ENCODE assay signal across 14 cellular contexts in the genomic region with DNA sequence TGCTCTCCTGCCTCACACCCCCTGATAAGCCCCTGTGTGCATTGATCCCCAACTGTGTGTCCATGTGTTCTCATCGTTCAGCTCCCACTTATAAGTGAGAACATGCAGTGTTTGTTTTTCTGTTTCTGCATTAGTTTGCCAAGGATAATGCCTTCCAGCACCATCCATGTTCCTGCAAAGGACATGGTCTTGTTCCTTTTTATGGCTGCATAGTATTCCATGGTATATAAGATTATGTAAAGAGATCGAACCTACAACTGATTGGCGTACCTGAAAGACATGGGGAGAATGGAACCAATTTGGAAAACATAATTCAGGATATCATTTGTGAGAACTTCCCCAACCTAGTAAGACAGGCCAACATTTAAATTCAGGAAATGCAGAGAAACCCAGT. TPM values are rescaled to one million over a fixed set of nuclear protein-coding genes. Genes with fewer than 3 reads are reported as not detected.
DNase-seq lines count a peak whose midpoint lies in the region; ATAC-seq, FAIRE-seq and TF ChIP-seq lines count a peak whose summit lies in the region.
"Had no signal": no experiment of that assay in that cellular context is flagged by ENCODE, and none has a peak within 500 bp of the region (broad histone marks: within the 10 kb centered on the region; RNA-seq: fewer than 3 reads in every experiment).

No MANE protein-coding gene starts in this region.

- intact Hi-C loops in heart right ventricle (cut with DNase I) (no loop called here), Right ventricle myocardium inferior (cut with DNase I) (loop anchor here (5.0 kb wide), 1 partner anchor 34 kb away; a partner anchor contains a TSS), right lobe of liver (cut with DNase I) (no loop called here), upper lobe of right lung (cut with DNase I) (no loop called here)

- H3K9ac ChIP-seq in adipocyte (ENCODE audit: low read length) = no peak overlapping the region
- H3K9ac ChIP-seq: BLaER1 had no signal

- H3K27me3 ChIP-seq in heart right ventricle = no peaks in the 10 kb centered on the region
- H3K27me3 ChIP-seq in adipocyte (replicated peaks; ENCODE audit: control insufficient read depth, insufficient read depth, low read length) = no peaks in the 10 kb centered on the region
- no peaks in the 10 kb centered on the region for H3K27me3 ChIP-seq in right lobe of liver
- no peaks in the 10 kb centered on the region for H3K27me3 ChIP-seq in upper lobe of right lung
- H3K27me3 ChIP-seq: BLaER1 had no signal

- peak overlapping the region in 7 of 10 donors; percentile 26 to 83 (median 78) for H3K27ac ChIP-seq in heart right ventricle
- peak overlapping the region in 2 of 3 donors; percentile 26 to 52 for H3K27ac ChIP-seq in right lobe of liver
- peak overlapping the region; percentile 38 for H3K27ac ChIP-seq in upper lobe of right lung
- H3K27ac ChIP-seq: BLaER1, epithelial cell of prostate had no signal

- no peaks in the 10 kb centered on the region for H3K36me3 ChIP-seq in heart right ventricle
- no peaks in the 10 kb centered on the region for H3K36me3 ChIP-seq in adipocyte (ENCODE audit: control insufficient read depth, insufficient read depth, low read length, severe bottlenecking)
- no peaks in the 10 kb centered on the region for H3K36me3 ChIP-seq in right lobe of liver
- no peaks in the 10 kb centered on the region for H3K36me3 ChIP-seq in upper lobe of right lung

- no peak for TF ChIP-seq CTCF in heart right ventricle (IDR thresholded peaks at IDR 0.05)
- no peak for TF ChIP-seq CTCF in right lobe of liver (IDR thresholded peaks at IDR 0.05)
- no peak for TF ChIP-seq CTCF in upper lobe of right lung (IDR thresholded peaks at IDR 0.05)

- no peak for DNase-seq in heart right ventricle
- DNase-seq in Right ventricle myocardium inferior (ENCODE audit: missing footprints) = no peak
- DNase-seq in adipocyte (ENCODE audit: low read depth) = no peak
- no peak for DNase-seq in right lobe of liver
- no peak for DNase-seq in upper lobe of right lung
- no peak for DNase-seq in RCC 7860 (ENCODE audit: low spot score)
- DNase-seq in medulla oblongata (ENCODE audit: extremely low spot score) = no peak
- DNase-seq: left colon, NCI-H146 had no signal

- WGBS in heart right ventricle, 2 donors = 88 to 94% methylated on average over 3 of the region's 3 CpGs
- WGBS in right lobe of liver (ENCODE audit: insufficient coverage, low coverage, low lambda C conversion rate, missing lambda C conversion rate) = 82% methylated on average over 3 of the region's 3 CpGs

- TF ChIP-seq POLR2A in right lobe of liver (IDR thresholded peaks at IDR 0.05) = no peak

- H3K4me3 ChIP-seq in heart right ventricle (peak overlapping the region in 5 of 10 donors; percentile 8 to 34 (median 32)), adipocyte (ENCODE audit: low read length) (peak overlapping the region; percentile 73), right lobe of liver (no peak overlapping the region), upper lobe of right lung (peak overlapping the region; percentile 25)
- H3K4me3 ChIP-seq: BLaER1 had no signal

- FAIRE-seq in RCC 7860 (lab: Jason Lieb, UNC) = no peak
- FAIRE-seq: GM19239 had no signal

- ATAC-seq in heart right ventricle = no peak
- ATAC-seq in Right ventricle myocardium inferior = no peak
- no peak for ATAC-seq in right lobe of liver
- no peak for ATAC-seq in upper lobe of right lung
- no peak for ATAC-seq in GM19351 (IDR thresholded peaks at IDR 0.05; ENCODE audit: unreplicated experiment)
- ATAC-seq: WTC11 had no signal

- H3K4me1 ChIP-seq in heart right ventricle (peaks cover 12 to 65% (median 39%) of the 10 kb centered on the region in 9 donors), adipocyte (ENCODE audit: control insufficient read depth, insufficient read depth, low read length) (peaks cover 37% of the 10 kb centered on the region), right lobe of liver (no peaks in the 10 kb centered on the region), upper lobe of right lung (peaks cover 9% of the 10 kb centered on the region)

- no peaks in the 10 kb centered on the region for H3K9me3 ChIP-seq in heart right ventricle
- no peaks in the 10 kb centered on the region for H3K9me3 ChIP-seq in adipocyte (ENCODE audit: control insufficient read depth, low read length)
- H3K9me3 ChIP-seq in right lobe of liver = no peaks in the 10 kb centered on the region
- H3K9me3 ChIP-seq in upper lobe of right lung = no peaks in the 10 kb centered on the region

RNA-seq across cellular contexts. Expression of a gene that starts 32.4 kb away (rescaled TPM):
- total RNA-seq in heart right ventricle (10 to 100 TPM in 6 of 10 donors, 1 to 10 TPM in 4; 1.9 to 33.0 (median 19.8) TPM), Right ventricle myocardium inferior (4.1 TPM), right lobe of liver (1 to 10 TPM in 1 of 6 experiments, under 1 TPM in 5; 0.16 to 1.3 (median 0.29) TPM), upper lobe of right lung (6.1 TPM)
- 1 to 10 TPM in 1 of 2 donors, under 1 TPM in 1; 0.46 to 1.2 TPM for polyA plus RNA-seq in heart right ventricle

Comparison
In these comparisons a context has a peak if more than half of its experiments do, and no peak if none do; other contexts are left out.
1. H3K4me3 ChIP-seq: peak in adipocyte (single experiment) and upper lobe of right lung (single experiment); none in right lobe of liver (0 of 3).
2. Peak in every context shown above with its lines, with median percentiles within 50 percentile points of each other: H3K27ac ChIP-seq.